In genomic region chr13:33434676-33435075, GRCh38 we compare ENCODE assay signal across 28 cellular contexts.
"Had no signal": no experiment of that assay in that cellular context is flagged by ENCODE, and none has a peak within 500 bp of the region (broad histone marks: within the 10 kb centered on the region; RNA-seq: fewer than 3 reads in every experiment).

No MANE protein-coding gene starts in this region.

- H3K4me1 Mint-ChIP-seq: stimulated activated effector memory CD8-positive, alpha-beta T cell treated with anti-CD3 and anti-CD28 coated beads, Interleukin-12 subunit alpha, Interleukin-12 subunit beta, amount 100 ng/mL, for 72 hours; stimulated activated memory B cell treated with anti-CD40 and anti-IgM and Interleukin-4, amounts not matched to agents 10 μg/mL and 1 μg/mL and 100 μg/mL, for 72 hours; stimulated activated naive B cell treated with anti-CD40 and anti-IgM and Interleukin-4, amounts not matched to agents 10 μg/mL and 1 μg/mL and 100 μg/mL, for 72 hours; stimulated activated naive CD8-positive, alpha-beta T cell treated with anti-CD3 and anti-CD28 coated beads, Interleukin-15, amount 100 ng/mL, for 72 hours had no signal

- H3K4me1 ChIP-seq: stomach, suprapubic skin, testis, thyroid gland, tibial artery, tibial nerve, transverse colon, upper lobe of right lung, uterus, vagina had no signal

- ATAC-seq: stimulated activated effector memory CD8-positive, alpha-beta T cell treated with anti-CD3 and anti-CD28 coated beads, Interleukin-12 subunit alpha, Interleukin-12 subunit beta, amount 100 ng/mL, for 72 hours; stimulated activated memory B cell treated with anti-CD40 and anti-IgM and Interleukin-4, amounts not matched to agents 10 μg/mL and 1 μg/mL and 100 μg/mL, for 72 hours; stimulated activated naive B cell treated with anti-CD40 and anti-IgM and Interleukin-4, amounts not matched to agents 10 μg/mL and 1 μg/mL and 100 μg/mL, for 72 hours; stimulated activated naive CD8-positive, alpha-beta T cell treated with anti-CD3 and anti-CD28 coated beads, Interleukin-15, amount 100 ng/mL, for 72 hours; stimulated activated naive CD8-positive, alpha-beta T cell treated with anti-CD3 and anti-CD28 coated beads, Interleukin-15, Interleukin-2, amounts not matched to agents 100 U/mL and 50 U/mL, for 24 hours; upper lobe of right lung had no signal

- DNase-seq: stimulated activated CD4-positive, alpha-beta T cell treated with anti-CD3 and anti-CD28 coated beads, Interleukin-2, amount 100 ng/mL, for 48 hours; stimulated activated CD4-positive, alpha-beta T cell treated with anti-CD3 and anti-CD28 coated beads, Interleukin-4, amount 100 ng/mL, for 1 hour; stimulated activated CD4-positive, alpha-beta T cell treated with anti-CD3 and anti-CD28 coated beads, Interleukin-4, amount 100 ng/mL, for 24 hours; stimulated activated CD4-positive, alpha-beta T cell treated with anti-CD3 and anti-CD28 coated beads, Interleukin-4, amount 100 ng/mL, for 4 hours; stimulated activated CD8-positive, alpha-beta memory T cell treated with anti-CD3 and anti-CD28 coated beads, Interleukin-4, amount 100 ng/mL, for 48 hours; stimulated activated naive B cell treated with anti-CD40 and anti-IgM and Interleukin-4, amounts not matched to agents 10 μg/mL and 1 μg/mL and 100 μg/mL, for 72 hours; stimulated activated naive CD4-positive, alpha-beta T cell; stimulated activated naive CD4-positive, alpha-beta T cell treated with Interleukin-2 at 50 U/mL for 16 hours; stimulated activated naive CD8-positive, alpha-beta T cell treated with anti-CD3 and anti-CD28 coated beads, Interleukin-15, amount 100 ng/mL, for 72 hours; stimulated activated naive CD8-positive, alpha-beta T cell treated with anti-CD3 and anti-CD28 coated beads, Interleukin-15, Interleukin-2, amounts not matched to agents 100 U/mL and 50 U/mL, for 24 hours; stomach; substantia nigra; testis; thyroid gland; tibial artery; transverse colon; trophoblast cell; upper lobe of left lung; upper lobe of right lung; uterus had no signal

- H3K4me3 ChIP-seq: stomach, suprapubic skin, testis, thoracic aorta, thyroid gland, tibial artery, tibial nerve, transverse colon, upper lobe of left lung, upper lobe of right lung, uterus, vagina had no signal

- H3K27ac ChIP-seq: stomach, suprapubic skin, testis, thoracic aorta, thyroid gland, tibial artery, tibial nerve, transverse colon, upper lobe of left lung, upper lobe of right lung, uterus, vagina had no signal

- H3K9me3 Mint-ChIP-seq: stimulated activated effector memory CD8-positive, alpha-beta T cell treated with anti-CD3 and anti-CD28 coated beads, Interleukin-12 subunit alpha, Interleukin-12 subunit beta, amount 100 ng/mL, for 72 hours; stimulated activated naive CD8-positive, alpha-beta T cell treated with anti-CD3 and anti-CD28 coated beads, Interleukin-15, amount 100 ng/mL, for 72 hours; stimulated activated naive CD8-positive, alpha-beta T cell treated with anti-CD3 and anti-CD28 coated beads, Interleukin-15, Interleukin-2, amounts not matched to agents 100 ng/mL and 50 ng/mL, for 24 hours; type B pancreatic cell had no signal

- H3K27me3 Mint-ChIP-seq: stimulated activated naive CD8-positive, alpha-beta T cell treated with anti-CD3 and anti-CD28 coated beads, Interleukin-15, amount 100 ng/mL, for 72 hours; type B pancreatic cell had no signal

- H3K4me3 Mint-ChIP-seq: stimulated activated effector memory CD8-positive, alpha-beta T cell treated with anti-CD3 and anti-CD28 coated beads, Interleukin-12 subunit alpha, Interleukin-12 subunit beta, amount 100 ng/mL, for 72 hours; stimulated activated memory B cell treated with anti-CD40 and anti-IgM and Interleukin-4, amounts not matched to agents 10 μg/mL and 1 μg/mL and 100 μg/mL, for 72 hours; stimulated activated naive B cell treated with anti-CD40 and anti-IgM and Interleukin-4, amounts not matched to agents 10 μg/mL and 1 μg/mL and 100 μg/mL, for 72 hours; stimulated activated naive CD8-positive, alpha-beta T cell treated with anti-CD3 and anti-CD28 coated beads, Interleukin-15, amount 100 ng/mL, for 72 hours; stimulated activated naive CD8-positive, alpha-beta T cell treated with anti-CD3 and anti-CD28 coated beads, Interleukin-15, Interleukin-2, amounts not matched to agents 100 ng/mL and 50 ng/mL, for 24 hours; type B pancreatic cell had no signal

- H3K36me3 Mint-ChIP-seq: stimulated activated effector memory CD8-positive, alpha-beta T cell treated with anti-CD3 and anti-CD28 coated beads, Interleukin-12 subunit alpha, Interleukin-12 subunit beta, amount 100 ng/mL, for 72 hours; stimulated activated memory B cell treated with anti-CD40 and anti-IgM and Interleukin-4, amounts not matched to agents 10 μg/mL and 1 μg/mL and 100 μg/mL, for 72 hours; stimulated activated naive B cell treated with anti-CD40 and anti-IgM and Interleukin-4, amounts not matched to agents 10 μg/mL and 1 μg/mL and 100 μg/mL, for 72 hours; type B pancreatic cell had no signal

- H3K9me3 ChIP-seq: stomach, suprapubic skin, testis, thoracic aorta, thyroid gland, tibial artery, tibial nerve, transverse colon, upper lobe of left lung, upper lobe of right lung, uterus, vagina had no signal

- H3K27ac Mint-ChIP-seq: stimulated activated effector memory CD8-positive, alpha-beta T cell treated with anti-CD3 and anti-CD28 coated beads, Interleukin-12 subunit alpha, Interleukin-12 subunit beta, amount 100 ng/mL, for 72 hours; stimulated activated memory B cell treated with anti-CD40 and anti-IgM and Interleukin-4, amounts not matched to agents 10 μg/mL and 1 μg/mL and 100 μg/mL, for 72 hours; stimulated activated naive B cell treated with anti-CD40 and anti-IgM and Interleukin-4, amounts not matched to agents 10 μg/mL and 1 μg/mL and 100 μg/mL, for 72 hours; stimulated activated naive CD8-positive, alpha-beta T cell treated with anti-CD3 and anti-CD28 coated beads, Interleukin-15, amount 100 ng/mL, for 72 hours; stimulated activated naive CD8-positive, alpha-beta T cell treated with anti-CD3 and anti-CD28 coated beads, Interleukin-15, Interleukin-2, amounts not matched to agents 100 ng/mL and 50 ng/mL, for 24 hours; type B pancreatic cell had no signal

- H3K36me3 ChIP-seq: stomach, suprapubic skin, thoracic aorta, thyroid gland, tibial artery, tibial nerve, transverse colon, upper lobe of left lung, upper lobe of right lung, uterus, vagina had no signal

- H3K27me3 ChIP-seq: stomach, suprapubic skin, testis, thyroid gland, tibial artery, tibial nerve, transverse colon, upper lobe of left lung, upper lobe of right lung, uterus, vagina had no signal
